In genomic region chr16:86002178-86002577, GRCh38 we compare ENCODE assay signal across 17 cellular contexts.
DNase-seq lines count a peak whose midpoint lies in the region; ATAC-seq and TF ChIP-seq lines count a peak whose summit lies in the region.
"Had no signal": no experiment of that assay in that cellular context is flagged by ENCODE, and none has a peak within 500 bp of the region (broad histone marks: within the 10 kb centered on the region; RNA-seq: fewer than 3 reads in every experiment).

No MANE protein-coding gene starts in this region.

- ATAC-seq in GM18861 (IDR thresholded peaks at IDR 0.05; ENCODE audit: unreplicated experiment): peak; percentile 52
- ATAC-seq in GM21529 (IDR thresholded peaks at IDR 0.05; ENCODE audit: unreplicated experiment): peak; percentile 68
- peak; percentile 75 for ATAC-seq in HG03175 (IDR thresholded peaks at IDR 0.05; ENCODE audit: unreplicated experiment)
- no peak for ATAC-seq in GM19023 (IDR thresholded peaks at IDR 0.05; ENCODE audit: unreplicated experiment)
- ATAC-seq: activated CD8-positive, alpha-beta T cell treated with anti-CD3 and anti-CD28 coated beads, Interleukin-2, amount 10 ng/mL, durations not matched to agents 7 days and 5 days; gastroesophageal sphincter; T-helper 17 cell had no signal

- no peak overlapping the region for H3K27ac Mint-ChIP-seq in chondrocyte (ENCODE audit: unreplicated experiment)
- H3K27ac Mint-ChIP-seq: activated CD8-positive, alpha-beta T cell treated with anti-CD3 and anti-CD28 coated beads, Interleukin-2, amount 10 ng/mL, durations not matched to agents 7 days and 5 days; brain; natural killer cell; T-helper 17 cell had no signal

- H3K9me3 Mint-ChIP-seq in chondrocyte (ENCODE audit: low read depth): no peaks in the 10 kb centered on the region
- H3K9me3 Mint-ChIP-seq: brain, natural killer cell had no signal

- no peak overlapping the region for H3K4me3 Mint-ChIP-seq in chondrocyte (ENCODE audit: unreplicated experiment)
- H3K4me3 Mint-ChIP-seq: activated CD8-positive, alpha-beta T cell treated with anti-CD3 and anti-CD28 coated beads, Interleukin-2, amount 10 ng/mL, durations not matched to agents 7 days and 5 days; brain; natural killer cell; T-helper 17 cell had no signal

- no peak for TF ChIP-seq CTCF in chondrocyte (IDR thresholded peaks at IDR 0.05)

- no peaks in the 10 kb centered on the region for H3K4me1 Mint-ChIP-seq in chondrocyte (ENCODE audit: low read depth)
- H3K4me1 Mint-ChIP-seq: brain had no signal

- peak; percentile 3 for DNase-seq in islet precursor cell
- no peak for DNase-seq in DMS 273 (lab: John Stamatoyannopoulos, UW; ENCODE audit: unreplicated experiment)
- no peak for DNase-seq in retina
- no peak for DNase-seq in chondrocyte (ENCODE audit: low spot score)
- DNase-seq: activated CD8-positive, alpha-beta T cell treated with anti-CD3 and anti-CD28 coated beads, Interleukin-2, amount 10 ng/mL, durations not matched to agents 7 days and 5 days; C1 segment of cervical spinal cord; MV-4-11; natural killer cell; NCI-H2227 treated with DMSO at 0.1 percent for 48 hours; PC-9; T-helper 17 cell had no signal

- peaks cover 38% of the 10 kb centered on the region for H3K27me3 Mint-ChIP-seq in chondrocyte (ENCODE audit: low read depth)
- H3K27me3 Mint-ChIP-seq: T-helper 17 cell had no signal

- H3K36me3 Mint-ChIP-seq in chondrocyte (ENCODE audit: low read depth): no peaks in the 10 kb centered on the region
- H3K36me3 Mint-ChIP-seq: brain, natural killer cell had no signal
